In genomic region chr10:72274213-72274729, GRCh38 we compare ENCODE assay signal across 8 cellular contexts. TPM values are rescaled to one million over a fixed set of nuclear protein-coding genes. Genes with fewer than 3 reads are reported as not detected.
DNase-seq lines count a peak whose midpoint lies in the region; ATAC-seq and TF ChIP-seq lines count a peak whose summit lies in the region.

No MANE protein-coding gene starts in this region.

- H3K36me3 Mint-ChIP-seq in activated naive CD4-positive, alpha-beta T cell treated with anti-CD3 and anti-CD28 coated beads, Interleukin-2, amount 50 U/mL, for 72 hours: peaks cover 42 to 50% of the 10 kb centered on the region in 2 donors
- peaks cover 52% of the 10 kb centered on the region for H3K36me3 Mint-ChIP-seq in stimulated activated effector memory CD8-positive, alpha-beta T cell treated with anti-CD3 and anti-CD28 coated beads, Interleukin-12 subunit alpha, Interleukin-12 subunit beta, amount 100 ng/mL, for 72 hours

- TF ChIP-seq CTCF in AG10803 (conservative IDR thresholded peaks at IDR 0.05; ENCODE audit: low read length): no peak

- peaks cover 62% of the 10 kb centered on the region for H3K4me1 Mint-ChIP-seq in stimulated activated effector memory CD8-positive, alpha-beta T cell treated with anti-CD3 and anti-CD28 coated beads, Interleukin-12 subunit alpha, Interleukin-12 subunit beta, amount 100 ng/mL, for 72 hours

- peak overlapping the region; percentile 98 to 100 for H3K27ac Mint-ChIP-seq in activated naive CD4-positive, alpha-beta T cell treated with anti-CD3 and anti-CD28 coated beads, Interleukin-2, amount 50 U/mL, for 72 hours
- H3K27ac Mint-ChIP-seq in stimulated activated effector memory CD8-positive, alpha-beta T cell treated with anti-CD3 and anti-CD28 coated beads, Interleukin-12 subunit alpha, Interleukin-12 subunit beta, amount 100 ng/mL, for 72 hours: peak overlapping the region; percentile 98

- H3K4me1 ChIP-seq in HAP-1 (peaks cover 31% of the 10 kb centered on the region), iPS-15b (ENCODE audit: control insufficient read depth, insufficient read depth, low read length) (peaks cover 11% of the 10 kb centered on the region)

- no peaks in the 10 kb centered on the region for H3K27me3 ChIP-seq in HAP-1 (ENCODE audit: low read depth)
- H3K27me3 ChIP-seq in iPS-15b (ENCODE audit: control insufficient read depth, insufficient read depth, low read length): no peaks in the 10 kb centered on the region

- H3K9me3 Mint-ChIP-seq in activated naive CD4-positive, alpha-beta T cell treated with anti-CD3 and anti-CD28 coated beads, Interleukin-2, amount 50 U/mL, for 72 hours: no peaks in the 10 kb centered on the region
- H3K9me3 Mint-ChIP-seq in stimulated activated effector memory CD8-positive, alpha-beta T cell treated with anti-CD3 and anti-CD28 coated beads, Interleukin-12 subunit alpha, Interleukin-12 subunit beta, amount 100 ng/mL, for 72 hours: no peaks in the 10 kb centered on the region

- H3K36me3 ChIP-seq in HAP-1 (replicated peaks): peaks cover 19% of the 10 kb centered on the region
- H3K36me3 ChIP-seq in iPS-15b (ENCODE audit: control insufficient read depth, insufficient read depth, low read length): peaks cover 10% of the 10 kb centered on the region

- peak overlapping the region; percentile 97 for H3K4me3 Mint-ChIP-seq in stimulated activated effector memory CD8-positive, alpha-beta T cell treated with anti-CD3 and anti-CD28 coated beads, Interleukin-12 subunit alpha, Interleukin-12 subunit beta, amount 100 ng/mL, for 72 hours

- peak; percentile 1 to 6 for ATAC-seq in activated naive CD4-positive, alpha-beta T cell treated with anti-CD3 and anti-CD28 coated beads, Interleukin-2, amount 50 U/mL, for 72 hours
- peak; percentile 0 for ATAC-seq in stimulated activated effector memory CD8-positive, alpha-beta T cell treated with anti-CD3 and anti-CD28 coated beads, Interleukin-12 subunit alpha, Interleukin-12 subunit beta, amount 100 ng/mL, for 72 hours
- ATAC-seq in HG02763 (IDR thresholded peaks at IDR 0.05; ENCODE audit: unreplicated experiment): no peak

- peak overlapping the region; percentile 94 for H3K9ac ChIP-seq in iPS-15b (ENCODE audit: low read depth, low read length)

- in situ Hi-C loops in HAP-1 (cut with MboI; ENCODE audit: low sequenced_read_pairs): no loop called here

- H3K4me3 ChIP-seq in AG10803 (ENCODE audit: low read length) (peak overlapping the region; percentile 100), HAP-1 (peak overlapping the region; percentile 72), iPS-15b (ENCODE audit: low read depth, low read length) (peak overlapping the region; percentile 100)

- H3K9me3 ChIP-seq in HAP-1 (no peaks in the 10 kb centered on the region), iPS-15b (ENCODE audit: control insufficient read depth, insufficient read depth, low read length) (no peaks in the 10 kb centered on the region)

- no peak for DNase-seq in AG10803 (ENCODE audit: low read depth)
- no peak for DNase-seq in HAP-1 (ENCODE audit: low spot score in 2 of 2)
- DNase-seq in activated naive CD4-positive, alpha-beta T cell treated with anti-CD3 and anti-CD28 coated beads, Interleukin-2, amount 50 U/mL, for 72 hours (ENCODE audit: low spot score in 2 of 2): peak in 1 of 2 donors; percentile 83
- DNase-seq in stimulated activated effector memory CD8-positive, alpha-beta T cell treated with anti-CD3 and anti-CD28 coated beads, Interleukin-12 subunit alpha, Interleukin-12 subunit beta, amount 100 ng/mL, for 72 hours (ENCODE audit: low spot score in 2 of 2): no peak
- DNase-seq in NCI-H69 (lab: John Stamatoyannopoulos, UW): no peak
- no peak for DNase-seq in LoVo (ENCODE audit: low spot score)

RNA-seq across cellular contexts. Expression of gene DDIT4, which starts 0.5 kb away (rescaled TPM):
- 1,000 to 10,000 TPM; 1,025 to 1,076 TPM for total RNA-seq in activated naive CD4-positive, alpha-beta T cell treated with anti-CD3 and anti-CD28 coated beads, Interleukin-2, amount 50 U/mL, for 72 hours

RNA-seq across cellular contexts. Expression of gene ASCC1, which starts 58.2 kb away (rescaled TPM):
- 10 to 100 TPM; 65.5 to 87.6 TPM for total RNA-seq in activated naive CD4-positive, alpha-beta T cell treated with anti-CD3 and anti-CD28 coated beads, Interleukin-2, amount 50 U/mL, for 72 hours

RNA-seq across cellular contexts. Expression of gene ANAPC16, which starts 58.5 kb away (rescaled TPM):
- total RNA-seq in activated naive CD4-positive, alpha-beta T cell treated with anti-CD3 and anti-CD28 coated beads, Interleukin-2, amount 50 U/mL, for 72 hours: 100 to 1,000 TPM in 1 of 2 donors, 10 to 100 TPM in 1; 88.2 to 107 TPM
